ENCODE assay signal across 9 cellular contexts in genomic region chr1:62294211-62294610, GRCh38. TPM values are rescaled to one million over a fixed set of nuclear protein-coding genes. Genes with fewer than 3 reads are reported as not detected.
DNase-seq lines count a peak whose midpoint lies in the region; ATAC-seq and TF ChIP-seq lines count a peak whose summit lies in the region.
"Had no signal": no experiment of that assay in that cellular context is flagged by ENCODE, and none has a peak within 500 bp of the region (broad histone marks: within the 10 kb centered on the region; RNA-seq: fewer than 3 reads in every experiment).

No MANE protein-coding gene starts in this region.

- H3K36me3 ChIP-seq in endodermal cell (ENCODE audit: control insufficient read depth, insufficient read depth, low read length), result no peaks in the 10 kb centered on the region

- no peak overlapping the region for H3K4me3 ChIP-seq in endodermal cell (ENCODE audit: low read length)

- no peaks in the 10 kb centered on the region for H3K36me3 Mint-ChIP-seq in endodermal cell (ENCODE audit: low read depth)

- H3K4me1 Mint-ChIP-seq in endodermal cell, result peaks cover 1% of the 10 kb centered on the region

- H3K27me3 Mint-ChIP-seq in endodermal cell (ENCODE audit: insufficient read depth), result peaks cover 5% of the 10 kb centered on the region

- 61 to 62% methylated on average over 3 to 5 of the region's 5 CpGs for WGBS in endodermal cell (ENCODE audit: insufficient coverage in 1 of 2, insufficient read length in 1 of 2), 2 experiments

- TF ChIP-seq CTCF in endodermal cell (conservative IDR thresholded peaks at IDR 0.05), result peak; percentile 58

- ATAC-seq in HG03354 (IDR thresholded peaks at IDR 0.05; ENCODE audit: poor library complexity, severe bottlenecking, unreplicated experiment), result no peak
- no peak for ATAC-seq in HG03460 (IDR thresholded peaks at IDR 0.05; ENCODE audit: unreplicated experiment)

- H3K27ac Mint-ChIP-seq in endodermal cell, result no peak overlapping the region

- DNase-seq in stimulated activated CD4-positive, alpha-beta T cell treated with anti-CD3 and anti-CD28 coated beads, Interleukin-15, amount 100 ng/mL, for 24 hours, result peak; percentile 28
- no peak for DNase-seq in stimulated activated CD4-positive, alpha-beta T cell treated with anti-CD3 and anti-CD28 coated beads, Interleukin-4, amount 100 ng/mL, for 1 hour
- DNase-seq in NCI-H1694 (lab: John Stamatoyannopoulos, UW), result peak; percentile 86
- peak; percentile 82 for DNase-seq in endodermal cell
- no peak for DNase-seq in GF-D8 (lab: John Stamatoyannopoulos, UW)
- no peak for DNase-seq in NCI-H446 treated with DMSO at 0.1 percent for 48 hours (lab: John Stamatoyannopoulos, UW)
- DNase-seq: activated gamma-delta T cell had no signal

- no peak overlapping the region for H3K27ac ChIP-seq in endodermal cell (ENCODE audit: low read depth, low read length)

- H3K4me3 Mint-ChIP-seq in endodermal cell, result no peak overlapping the region

- no peaks in the 10 kb centered on the region for H3K9me3 Mint-ChIP-seq in endodermal cell

- no peaks in the 10 kb centered on the region for H3K9me3 ChIP-seq in endodermal cell (ENCODE audit: control insufficient read depth, low read length)

- H3K9ac ChIP-seq in endodermal cell (ENCODE audit: extremely low read depth, low read length, poor library complexity, severe bottlenecking), result no peak overlapping the region

- no peaks in the 10 kb centered on the region for H3K27me3 ChIP-seq in endodermal cell (ENCODE audit: control insufficient read depth, insufficient read depth, low read length, poor library complexity, severe bottlenecking)

- H3K4me1 ChIP-seq in endodermal cell (ENCODE audit: control insufficient read depth, insufficient read depth, low read length), result no peaks in the 10 kb centered on the region

RNA-seq across cellular contexts. Expression of gene KANK4, which starts 25.0 kb away (rescaled TPM):
- total RNA-seq in endodermal cell, result under 1 TPM; 0.46 to 0.70 TPM
- polyA plus RNA-seq in endodermal cell (2013, experiment 1 of 2), result 4.6 TPM
- 4.9 TPM for polyA plus RNA-seq in endodermal cell (2013, experiment 2 of 2)

Comparison
In these comparisons a context has a peak if more than half of its experiments do, and no peak if none do; other contexts are left out.
1. DNase-seq: peak in stimulated activated CD4-positive, alpha-beta T cell treated with anti-CD3 and anti-CD28 coated beads, Interleukin-15, amount 100 ng/mL, for 24 hours (single experiment), NCI-H1694 (single experiment) and endodermal cell (single experiment); none in stimulated activated CD4-positive, alpha-beta T cell treated with anti-CD3 and anti-CD28 coated beads, Interleukin-4, amount 100 ng/mL, for 1 hour (single experiment), GF-D8 (single experiment) and NCI-H446 treated with DMSO at 0.1 percent for 48 hours (single experiment).